1 cellular context compared by ENCODE assay signal in the genomic region with DNA sequence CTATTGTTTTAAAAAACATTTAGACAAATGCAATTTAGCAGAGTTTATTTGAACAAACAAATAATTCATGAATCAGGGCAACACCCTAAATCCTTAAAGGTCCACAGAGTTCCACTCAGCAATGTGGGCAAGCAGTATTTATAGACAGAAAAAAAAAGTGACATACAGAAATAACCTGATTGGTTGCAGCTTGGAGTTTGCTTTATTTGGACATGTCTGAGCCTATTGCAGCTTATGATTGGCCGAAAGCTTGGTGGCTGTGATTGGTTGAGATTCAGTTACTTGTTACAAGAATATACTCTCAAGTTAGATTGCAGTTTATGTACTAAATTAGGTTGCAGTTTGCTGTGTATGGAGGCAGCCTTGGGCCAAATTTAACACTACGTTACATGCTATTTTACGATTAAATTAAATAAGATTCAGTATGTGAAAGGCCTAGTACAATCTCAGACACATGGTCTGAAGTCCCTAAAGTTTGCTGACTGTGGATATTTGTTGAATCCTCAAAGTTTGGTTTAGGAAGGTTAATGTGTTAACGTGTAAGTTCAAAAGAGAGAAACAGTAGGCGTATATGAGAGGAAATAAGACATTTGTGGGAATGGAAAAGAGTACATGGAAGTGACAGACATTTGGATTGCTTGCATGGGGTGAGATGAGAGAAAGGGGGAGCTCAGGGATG.
A peak's percentile ranks its signal among the peaks of the same experiment; 100 is the strongest.
TF ChIP-seq lines count a peak whose summit lies in the region.

No MANE protein-coding gene starts in this region.

TF ChIP-seq in IMR-90, 13 proteins besides CTCF, POLR2A, EP300 and RAD21:
- TF ChIP-seq MAFK (IDR thresholded peaks at IDR 0.05; ENCODE audit: low read depth, low read length) (peak; percentile 69), RCOR1 (IDR thresholded peaks at IDR 0.05; ENCODE audit: insufficient replicate concordance, low read length) (no peak)
